8 cellular contexts compared by ENCODE assay signal in genomic region chr1:181033128-181033798, GRCh38. TPM values are rescaled to one million over a fixed set of nuclear protein-coding genes. Genes with fewer than 3 reads are reported as not detected.
DNase-seq lines count a peak whose midpoint lies in the region; ATAC-seq and TF ChIP-seq lines count a peak whose summit lies in the region.

No MANE protein-coding gene starts in this region.

- TF ChIP-seq POLR2A in esophagus squamous epithelium (IDR thresholded peaks at IDR 0.05) = no peak

- 0 to 7% methylated on average over 1 to 2 of the region's 2 CpGs for WGBS in esophagus squamous epithelium, 2 donors

- peaks cover 0 to 6% (median 0%) of the 10 kb centered on the region in 3 donors for H3K36me3 ChIP-seq in esophagus squamous epithelium

- TF ChIP-seq CTCF in activated B cell treated with CpG ODN at 0.5 μM for 24 hours (IDR thresholded peaks at IDR 0.05) (no peak), esophagus squamous epithelium (IDR thresholded peaks at IDR 0.05) (no peak), omental fat pad (IDR thresholded peaks at IDR 0.05) (no peak)

- peaks cover 32 to 56% (median 34%) of the 10 kb centered on the region in 3 donors for H3K4me1 ChIP-seq in esophagus squamous epithelium

- peaks cover 13% of the 10 kb centered on the region for H3K36me3 Mint-ChIP-seq in activated B cell treated with CpG ODN at 0.5 μM for 24 hours (ENCODE audit: low read depth)

- POLR2A ChIA-PET in activated B cell treated with CpG ODN at 0.5 μM for 24 hours (lab: Charles Lee) = interaction anchor here (0.6 to 5.6 kb wide), 19 partner anchors 10 to 531 kb away, joined by 3 to 87 read pairs (median 4); partner anchors contain the start of genes ACBD6, IER5, STX6 and XPR1

- no peaks in the 10 kb centered on the region for H3K9me3 ChIP-seq in esophagus squamous epithelium

- CTCF ChIA-PET in activated B cell treated with CpG ODN at 0.5 μM for 24 hours (lab: Charles Lee) = interaction anchor here (0.9 to 1.4 kb wide), 6 partner anchors 10 to 133 kb away, joined by 3 to 6 read pairs (median 4); partner anchors contain the start of gene STX6

- peak; percentile 54 for DNase-seq in DMS153 (lab: John Stamatoyannopoulos, UW)
- DNase-seq in KBM-7 = peak; percentile 84
- peak; percentile 29 for DNase-seq in activated B cell treated with CpG ODN at 0.5 μM for 24 hours
- no peak for DNase-seq in esophagus squamous epithelium (lab: John Stamatoyannopoulos, UW)
- no peak for DNase-seq in omental fat pad (ENCODE audit: low spot score)
- no peak for DNase-seq in NCI-H146 (lab: John Stamatoyannopoulos, UW)
- DNase-seq in NCI-H2107 (lab: John Stamatoyannopoulos, UW) = no peak

- in situ Hi-C loops in KBM-7 (cut with MboI; ENCODE audit: low pct_unique_long_range_greater_than_20kb, low sequenced_read_pairs) = no loop called here

- peak overlapping the region; percentile 99 for H3K27ac Mint-ChIP-seq in activated B cell treated with CpG ODN at 0.5 μM for 24 hours

- H3K4me1 Mint-ChIP-seq in activated B cell treated with CpG ODN at 0.5 μM for 24 hours = peaks cover 57% of the 10 kb centered on the region

- H3K4me3 Mint-ChIP-seq in activated B cell treated with CpG ODN at 0.5 μM for 24 hours = peak overlapping the region; percentile 98

- intact Hi-C loops in activated B cell treated with CpG ODN at 0.5 μM for 24 hours (cut with micrococcal nuclease) (loop anchor here (1.0 kb wide), 4 partner anchors 11 to 109 kb away; partner anchors contain the start of gene STX6), esophagus squamous epithelium (cut with DNase I) (no loop called here)

- peak; percentile 26 for ATAC-seq in GM21423 (IDR thresholded peaks at IDR 0.05; ENCODE audit: unreplicated experiment)
- ATAC-seq in activated B cell treated with CpG ODN at 0.5 μM for 24 hours (ENCODE audit: low read depth) = peak; percentile 47
- peak; percentile 50 for ATAC-seq in omental fat pad (ENCODE audit: low FRiP score)

- peak overlapping the region; percentile 96 to 97 (median 96) for H3K27ac ChIP-seq in esophagus squamous epithelium

- peak overlapping the region; percentile 31 to 69 (median 52) for H3K4me3 ChIP-seq in esophagus squamous epithelium

- no peaks in the 10 kb centered on the region for H3K9me3 Mint-ChIP-seq in activated B cell treated with CpG ODN at 0.5 μM for 24 hours

- no peaks in the 10 kb centered on the region for H3K27me3 Mint-ChIP-seq in activated B cell treated with CpG ODN at 0.5 μM for 24 hours

- no peaks in the 10 kb centered on the region for H3K27me3 ChIP-seq in esophagus squamous epithelium

RNA-seq across cellular contexts. Expression of gene MR1, which starts 0.5 kb away (rescaled TPM):
- total RNA-seq in activated B cell treated with CpG ODN at 0.5 μM for 24 hours = 24.3 and 24.8 TPM in 2 replicates
- 10 to 100 TPM in 3 of 4 donors, 1 to 10 TPM in 1; 9.1 to 21.8 (median 13.8) TPM for total RNA-seq in esophagus squamous epithelium
- 10 to 100 TPM; 12.5 to 16.2 (median 13.1) TPM for total RNA-seq in omental fat pad

RNA-seq across cellular contexts. Expression of gene STX6, which starts 10.6 kb away (rescaled TPM):
- 20.3 and 22.8 TPM in 2 replicates for total RNA-seq in activated B cell treated with CpG ODN at 0.5 μM for 24 hours
- total RNA-seq in esophagus squamous epithelium = 10 to 100 TPM; 32.4 to 40.2 (median 35.0) TPM
- 10 to 100 TPM; 17.7 to 25.2 (median 24.1) TPM for total RNA-seq in omental fat pad

RNA-seq across cellular contexts. Expression of gene IER5, which starts 55.2 kb away (rescaled TPM):
- total RNA-seq in activated B cell treated with CpG ODN at 0.5 μM for 24 hours (155 and 156 TPM in 2 replicates), esophagus squamous epithelium (10 to 100 TPM; 21.6 to 40.6 (median 26.5) TPM), omental fat pad (10 to 100 TPM in 2 of 4 donors, 1 to 10 TPM in 2; 6.7 to 45.4 (median 19.5) TPM)

Comparison
In these comparisons a context has a peak if more than half of its experiments do, and no peak if none do; other contexts are left out.
1. DNase-seq: peak in DMS153 (single experiment), KBM-7 (single experiment) and activated B cell treated with CpG ODN at 0.5 μM for 24 hours (single experiment); none in esophagus squamous epithelium (single experiment), omental fat pad (single experiment), NCI-H146 (single experiment) and NCI-H2107 (single experiment).
2. Peak in every context shown above with its lines, with median percentiles within 50 percentile points of each other: ATAC-seq.